1 cellular context compared by ENCODE assay signal in genomic region chr21:39452965-39453332, GRCh38.
TF ChIP-seq lines count a peak whose summit lies in the region.

No MANE protein-coding gene starts in this region.

TF ChIP-seq in IMR-90, 13 proteins besides CTCF, POLR2A, EP300 and RAD21 (continued from another document):
- TF ChIP-seq USF2 (IDR thresholded peaks at IDR 0.05; ENCODE audit: low read depth, low read length) (no peak), RCOR1 (IDR thresholded peaks at IDR 0.05; ENCODE audit: insufficient replicate concordance, low read length) (no peak), CHD1 (IDR thresholded peaks at IDR 0.05; ENCODE audit: low read depth, low read length) (no peak), MAZ (IDR thresholded peaks at IDR 0.05; ENCODE audit: borderline replicate concordance, low read depth, low read length) (no peak), RFX5 (IDR thresholded peaks at IDR 0.05; ENCODE audit: low read depth, low read length) (no peak), MAFK (IDR thresholded peaks at IDR 0.05; ENCODE audit: low read depth, low read length) (no peak), FOS (IDR thresholded peaks at IDR 0.05; ENCODE audit: low read depth, low read length) (no peak)
TF ChIP-seq in IMR-90: peak in this region for 0.
